Comparison of ENCODE assay signal across 10 cellular contexts in the genomic region with DNA sequence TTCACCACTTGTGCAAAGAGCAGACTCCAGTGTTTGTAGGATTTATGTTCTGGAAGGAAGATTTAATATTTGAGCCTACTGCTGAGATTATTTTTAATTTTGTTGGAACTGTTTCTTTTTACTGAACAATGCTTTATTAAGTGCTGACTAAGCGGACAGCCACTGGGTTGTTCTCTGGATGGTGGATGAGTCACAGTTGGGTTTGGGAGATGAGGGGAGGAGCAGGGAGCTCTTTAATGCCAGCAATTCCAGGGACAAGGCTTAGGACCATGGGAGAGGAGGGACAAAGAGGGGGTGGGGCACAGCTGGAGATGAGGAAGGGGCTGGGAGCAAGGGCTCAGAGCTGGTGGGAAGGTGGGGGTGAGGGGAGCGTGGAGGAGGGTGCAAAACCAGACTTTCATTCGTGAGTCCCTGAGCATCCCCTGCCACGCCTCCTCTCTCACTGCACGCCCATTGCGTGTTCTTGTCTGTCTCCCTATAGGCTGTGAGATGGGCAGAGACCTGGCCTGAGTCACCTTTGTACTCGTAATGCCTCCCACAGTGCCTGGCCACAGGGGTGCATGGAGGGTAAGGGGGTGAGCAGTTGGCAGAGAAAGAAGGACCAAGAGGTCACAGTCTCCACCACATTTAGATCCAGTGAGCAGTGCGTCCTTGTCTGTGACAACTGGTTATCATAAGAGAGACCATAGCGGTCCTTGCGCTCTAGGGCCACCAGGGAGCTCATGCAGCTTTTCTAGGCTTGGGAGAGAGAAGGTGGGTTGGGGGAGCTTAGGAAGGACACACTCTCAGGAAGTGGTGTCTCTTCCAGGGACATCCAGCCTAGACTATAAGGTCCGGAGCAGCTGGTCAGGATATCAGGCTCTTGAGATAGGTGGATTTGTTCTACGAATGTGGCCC. TPM values are rescaled to one million over a fixed set of nuclear protein-coding genes. Genes with fewer than 3 reads are reported as not detected.
DNase-seq lines count a peak whose midpoint lies in the region; ATAC-seq and TF ChIP-seq lines count a peak whose summit lies in the region.
"Had no signal": no experiment of that assay in that cellular context is flagged by ENCODE, and none has a peak within 500 bp of the region (broad histone marks: within the 10 kb centered on the region; RNA-seq: fewer than 3 reads in every experiment).

No MANE protein-coding gene starts in this region.

- no peak overlapping the region for H3K4me3 Mint-ChIP-seq in endodermal cell
- H3K4me3 Mint-ChIP-seq: activated B cell treated with CpG ODN at 0.5 μM for 24 hours had no signal

- H3K4me1 Mint-ChIP-seq in endodermal cell: peaks cover 13% of the 10 kb centered on the region

- TF ChIP-seq CTCF in AG04449 (IDR thresholded peaks at IDR 0.05; ENCODE audit: insufficient read depth, low read length, missing control alignments) (no peak), endodermal cell (conservative IDR thresholded peaks at IDR 0.05) (peak; percentile 53)

- no peaks in the 10 kb centered on the region for H3K9me3 Mint-ChIP-seq in endodermal cell
- H3K9me3 Mint-ChIP-seq: activated B cell treated with CpG ODN at 0.5 μM for 24 hours had no signal

- no peaks in the 10 kb centered on the region for H3K36me3 ChIP-seq in endodermal cell (ENCODE audit: control insufficient read depth, insufficient read depth, low read length)

- DNase-seq in AG04449 (ENCODE audit: low read depth, low spot score): peak; percentile 45
- DNase-seq in M059J (ENCODE audit: low read depth): peak; percentile 86
- DNase-seq in endodermal cell: peak; percentile 77
- peak; percentile 39 for DNase-seq in mesenteric fat pad (ENCODE audit: low spot score)
- no peak for DNase-seq in HK-2 (ENCODE audit: unreplicated experiment)
- DNase-seq in NCI-H1105 treated with DMSO at 0.1 percent for 48 hours (lab: John Stamatoyannopoulos, UW): no peak
- DNase-seq in activated CD4-positive, alpha-beta T cell treated with anti-CD3 and anti-CD28 coated beads for 1 hour: no peak
- DNase-seq: activated B cell treated with CpG ODN at 0.5 μM for 24 hours, cerebellar nuclear complex had no signal

- H3K9ac ChIP-seq in endodermal cell (ENCODE audit: extremely low read depth, low read length, poor library complexity, severe bottlenecking): no peak overlapping the region

- H3K27me3 Mint-ChIP-seq in endodermal cell (ENCODE audit: insufficient read depth): peaks cover 5% of the 10 kb centered on the region

- no peak overlapping the region for H3K27ac ChIP-seq in endodermal cell (ENCODE audit: low read depth, low read length)

- CTCF ChIA-PET in AG04449 (lab: Yijun Ruan, JAX): interaction anchor here (0.8 to 9.7 kb wide), 15 partner anchors 7 to 243 kb away, joined by 3 to 147 read pairs (median 5); partner anchors contain the start of genes CHPF and TMEM198

- H3K4me3 ChIP-seq in AG04449 (ENCODE audit: low read depth, low read length) (no peak overlapping the region), endodermal cell (ENCODE audit: low read length) (no peak overlapping the region)

- POLR2A ChIA-PET in AG04449 (lab: Yijun Ruan, JAX): interaction anchor here (1.7 kb wide), 1 partner anchor 43 kb away, joined by 11 read pairs; no protein-coding TSS in a partner anchor

- 78 to 85% methylated on average over 8 to 11 of the region's 12 CpGs for WGBS in endodermal cell (ENCODE audit: insufficient coverage in 1 of 2, insufficient read length in 1 of 2), 2 experiments

- H3K27me3 ChIP-seq in endodermal cell (ENCODE audit: control insufficient read depth, insufficient read depth, low read length, poor library complexity, severe bottlenecking): peaks cover 10% of the 10 kb centered on the region

- peaks cover 6% of the 10 kb centered on the region for H3K4me1 ChIP-seq in endodermal cell (ENCODE audit: control insufficient read depth, insufficient read depth, low read length)

- ATAC-seq in GM21390 (IDR thresholded peaks at IDR 0.05; ENCODE audit: unreplicated experiment): no peak

- no peaks in the 10 kb centered on the region for H3K36me3 Mint-ChIP-seq in endodermal cell (ENCODE audit: low read depth)

- no peak overlapping the region for H3K27ac Mint-ChIP-seq in endodermal cell
- H3K27ac Mint-ChIP-seq: activated B cell treated with CpG ODN at 0.5 μM for 24 hours had no signal

- H3K9me3 ChIP-seq in endodermal cell (ENCODE audit: control insufficient read depth, low read length): no peaks in the 10 kb centered on the region

RNA-seq across cellular contexts. Expression of gene SLC4A3, which starts 18.4 kb away (rescaled TPM):
- total RNA-seq in M059J (2014; rRNA removed; shearing (Covaris generic)): 1.2 and 2.6 TPM in 2 replicates
- 10 to 100 TPM; 13.4 to 20.2 TPM for total RNA-seq in endodermal cell
- 8.0 TPM for polyA plus RNA-seq in endodermal cell (2013, experiment 1 of 2)
- polyA plus RNA-seq in endodermal cell (2013, experiment 2 of 2): 5.3 TPM
- total RNA-seq in mesenteric fat pad: 6.7 TPM
- total RNA-seq: activated B cell treated with CpG ODN at 0.5 μM for 24 hours had no signal

RNA-seq across cellular contexts. Expression of gene STK11IP, which starts 48.2 kb away (rescaled TPM):
- total RNA-seq in M059J (2014; rRNA removed; shearing (Covaris generic)): 6.7 and 16.3 TPM in 2 replicates
- total RNA-seq in endodermal cell: 10 to 100 TPM; 27.3 to 31.1 TPM
- 36.2 TPM for polyA plus RNA-seq in endodermal cell (2013, experiment 1 of 2)
- polyA plus RNA-seq in endodermal cell (2013, experiment 2 of 2): 29.6 TPM
- 17.1 TPM for total RNA-seq in mesenteric fat pad

Comparison
In these comparisons a context has a peak if more than half of its experiments do, and no peak if none do; other contexts are left out.
1. DNase-seq: peak in AG04449 (single experiment), M059J (single experiment), endodermal cell (single experiment) and mesenteric fat pad (single experiment); none in HK-2 (single experiment), NCI-H1105 treated with DMSO at 0.1 percent for 48 hours (single experiment) and activated CD4-positive, alpha-beta T cell treated with anti-CD3 and anti-CD28 coated beads for 1 hour (single experiment).